ENCODE assay signal across 8 cellular contexts in genomic region chr6:136550045-136550329, GRCh38. TPM values are rescaled to one million over a fixed set of nuclear protein-coding genes. Genes with fewer than 3 reads are reported as not detected.
DNase-seq lines count a peak whose midpoint lies in the region; ATAC-seq and TF ChIP-seq lines count a peak whose summit lies in the region.

No MANE protein-coding gene starts in this region.

- H3K27ac ChIP-seq in brain microvascular endothelial cell: no peak overlapping the region
- H3K27ac ChIP-seq in substantia nigra (ENCODE audit: low read depth, low read length, poor library complexity, severe bottlenecking): peak overlapping the region; percentile 81

- ATAC-seq in HG03521 (IDR thresholded peaks at IDR 0.05; ENCODE audit: unreplicated experiment) (peak; percentile 59), left colon (peak; percentile 58)

- DNase-seq in GM20000 (ENCODE audit: low spot score) (peak; percentile 82), brain microvascular endothelial cell (no peak), left colon (no peak), substantia nigra (lab: John Stamatoyannopoulos, UW) (peak in 9 of 49 donors; percentile 9 to 75 (median 38)), NCI-H2107 (lab: John Stamatoyannopoulos, UW) (no peak), KBM-7 (no peak)

- TF ChIP-seq CTCF in GM20000 (IDR thresholded peaks at IDR 0.05; ENCODE audit: extremely low read depth, missing control alignments) (no peak), brain microvascular endothelial cell (IDR thresholded peaks at IDR 0.05; ENCODE audit: low read depth, low read length, missing control alignments) (no peak)

- H3K4me3 ChIP-seq in GM08714 (ENCODE audit: low read length) (peak overlapping the region; percentile 71), brain microvascular endothelial cell (ENCODE audit: low read depth, low read length) (peak overlapping the region; percentile 63)

- in situ Hi-C loops in brain microvascular endothelial cell (cut with HindIII; ENCODE audit: low pct_ligation_motif_present, low sequenced_read_pairs): no loop called here
- in situ Hi-C loops in KBM-7 (cut with MboI; ENCODE audit: low pct_unique_long_range_greater_than_20kb, low sequenced_read_pairs): no loop called here

- peaks cover 4% of the 10 kb centered on the region for H3K27me3 ChIP-seq in brain microvascular endothelial cell (replicated peaks)

- no peaks in the 10 kb centered on the region for H3K36me3 ChIP-seq in brain microvascular endothelial cell (replicated peaks)

- intact Hi-C loops in left colon (cut with DNase I, micrococcal nuclease): no loop called here

RNA-seq across cellular contexts. Expression of gene MAP7, which starts 0.2 kb away (rescaled TPM):
- total RNA-seq in left colon: 10 to 100 TPM; 72.6 to 82.7 TPM
